ENCODE assay signal across 36 cellular contexts in genomic region chr16:2939968-2940367, GRCh38. TPM values are rescaled to one million over a fixed set of nuclear protein-coding genes. Genes with fewer than 3 reads are reported as not detected.
"Had no signal": no experiment of that assay in that cellular context is flagged by ENCODE, and none has a peak within 500 bp of the region (broad histone marks: within the 10 kb centered on the region; RNA-seq: fewer than 3 reads in every experiment).

No MANE protein-coding gene starts in this region.

- DNase-seq: dermis blood vessel endothelial cell; effector memory CD8-positive, alpha-beta T cell; erythroblast; esophagus squamous epithelium; foreskin melanocyte; glutamatergic neuron; heart right ventricle; hippocampal formation; left cardiac atrium; left lung; mesenchymal stem cell; mucosa of descending colon; naive B cell; stimulated activated CD4-positive, alpha-beta T cell treated with anti-CD3 and anti-CD28 coated beads, Interleukin-12 subunit alpha, Interleukin-12 subunit beta, amount 100 ng/mL, for 4 hours; stimulated activated CD4-positive, alpha-beta T cell treated with anti-CD3 and anti-CD28 coated beads, Interleukin-1b, Interleukin-23, amount 100 ng/mL, for 48 hours; stimulated activated CD4-positive, alpha-beta T cell treated with anti-CD3 and anti-CD28 coated beads, Interleukin-4, amount 100 ng/mL, for 1 hour; stimulated activated CD8-positive, alpha-beta memory T cell treated with anti-CD3 and anti-CD28 coated beads, Interleukin-4, amount 100 ng/mL, for 48 hours; stimulated activated naive CD4-positive, alpha-beta T cell; stomach; thyroid gland; trophoblast cell had no signal

- ATAC-seq: effector memory CD8-positive, alpha-beta T cell; heart right ventricle; left cardiac atrium; left lung; mucosa of descending colon; natural killer cell treated with Interleukin-12 subunit alpha and Interleukin-12 subunit beta and Interleukin-15 and Interleukin-18, amount 100 ng/mL, for 72 hours; sciatic nerve had no signal

- H3K4me3 ChIP-seq: coronary artery, esophagus squamous epithelium, heart right ventricle, left lung, mucosa of descending colon, smooth muscle cell, stomach, thyroid gland had no signal

- H3K4me2 ChIP-seq: smooth muscle cell had no signal

- H3K4me1 ChIP-seq: esophagus squamous epithelium, heart right ventricle, left lung, parathyroid adenoma, stomach, thyroid gland had no signal

- H3K9me3 Mint-ChIP-seq: effector memory CD8-positive, alpha-beta T cell; mesothelial cell of epicardium; naive B cell; natural killer cell treated with Interleukin-12 subunit alpha and Interleukin-12 subunit beta and Interleukin-15 and Interleukin-18, amount 100 ng/mL, for 72 hours; neural crest cell had no signal

- FAIRE-seq: endometrium, islet of Langerhans had no signal

- H3K27me3 Mint-ChIP-seq: effector memory CD8-positive, alpha-beta T cell; naive B cell; natural killer cell treated with Interleukin-12 subunit alpha and Interleukin-12 subunit beta and Interleukin-15 and Interleukin-18, amount 100 ng/mL, for 72 hours; progenitor cell of endocrine pancreas had no signal

- H3K4me1 Mint-ChIP-seq: mesothelial cell of epicardium, neural crest cell had no signal

- H3K4me3 Mint-ChIP-seq: effector memory CD8-positive, alpha-beta T cell; mesothelial cell of epicardium; naive B cell; natural killer cell treated with Interleukin-12 subunit alpha and Interleukin-12 subunit beta and Interleukin-15 and Interleukin-18, amount 100 ng/mL, for 72 hours; neural crest cell had no signal

- H3K79me2 ChIP-seq: parathyroid adenoma had no signal

- H3K9ac ChIP-seq: parathyroid adenoma had no signal

- H3K27ac Mint-ChIP-seq: effector memory CD8-positive, alpha-beta T cell; mesothelial cell of epicardium; natural killer cell treated with Interleukin-12 subunit alpha and Interleukin-12 subunit beta and Interleukin-15 and Interleukin-18, amount 100 ng/mL, for 72 hours; progenitor cell of endocrine pancreas had no signal

- H2AFZ ChIP-seq: parathyroid adenoma had no signal

- H3K27ac ChIP-seq: coronary artery, esophagus squamous epithelium, heart right ventricle, left lung, neutrophil, parathyroid adenoma, stomach, thyroid gland had no signal

- H3K9me3 ChIP-seq: esophagus squamous epithelium, heart right ventricle, left lung, mucosa of descending colon, neutrophil, stomach, thyroid gland had no signal

- H3K27me3 ChIP-seq: esophagus squamous epithelium, heart right ventricle, left lung, neutrophil, stomach, thyroid gland had no signal

RNA-seq across cellular contexts. Expression of gene KREMEN2, which starts 24.1 kb away (rescaled TPM):
- total RNA-seq: dermis blood vessel endothelial cell; heart right ventricle; left cardiac atrium; left lung; lung microvascular endothelial cell; natural killer cell treated with Interleukin-12 subunit alpha and Interleukin-12 subunit beta and Interleukin-15 and Interleukin-18, amount 100 ng/mL, for 72 hours; omental fat pad; sciatic nerve; subcutaneous adipose tissue; thyroid gland had no signal
- polyA plus RNA-seq: heart right ventricle, urinary bladder had no signal
